ENCODE assay signal across 28 cellular contexts in the genomic region with DNA sequence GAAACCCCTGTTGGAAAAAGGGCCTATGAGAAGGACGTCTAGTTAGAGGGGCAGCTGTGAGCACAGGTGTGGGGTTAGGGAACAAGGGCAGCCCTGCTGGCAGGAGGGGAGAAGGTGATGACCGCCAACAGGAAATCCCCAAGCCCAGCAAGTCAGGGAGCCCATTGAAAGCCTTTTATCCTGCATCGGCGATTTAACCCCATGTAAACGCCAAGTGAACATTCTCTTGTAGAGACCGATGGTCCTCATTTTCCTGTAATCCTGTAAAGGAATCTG. TPM values are rescaled to one million over a fixed set of nuclear protein-coding genes. Genes with fewer than 3 reads are reported as not detected.
"Had no signal": no experiment of that assay in that cellular context is flagged by ENCODE, and none has a peak within 500 bp of the region (broad histone marks: within the 10 kb centered on the region; RNA-seq: fewer than 3 reads in every experiment).

No MANE protein-coding gene starts in this region.

- H3K4me3 Mint-ChIP-seq: activated CD8-positive, alpha-beta T cell treated with anti-CD3 and anti-CD28 coated beads for 36 hours; stimulated activated naive CD8-positive, alpha-beta T cell treated with anti-CD3 and anti-CD28 coated beads, Interleukin-15, Interleukin-2, amounts not matched to agents 100 ng/mL and 50 ng/mL, for 24 hours had no signal

- FAIRE-seq: endothelial cell of umbilical vein, small intestine had no signal

- H3K27ac Mint-ChIP-seq: activated CD4-positive, alpha-beta T cell treated with anti-CD3 and anti-CD28 coated beads for 36 hours; activated CD8-positive, alpha-beta T cell treated with anti-CD3 and anti-CD28 coated beads for 36 hours; activated T-cell treated with anti-CD3 and anti-CD28 coated beads, Interleukin-2, amount 50 U/mL, for 72 hours; stimulated activated naive CD8-positive, alpha-beta T cell treated with anti-CD3 and anti-CD28 coated beads, Interleukin-15, Interleukin-2, amounts not matched to agents 100 ng/mL and 50 ng/mL, for 24 hours; T-helper 17 cell had no signal

- H3K27ac ChIP-seq: brain microvascular endothelial cell, esophagus squamous epithelium, hepatocyte, lower lobe of right lung, suprapubic skin, WERI-Rb-1 had no signal

- H3K9me3 Mint-ChIP-seq: activated CD8-positive, alpha-beta T cell treated with anti-CD3 and anti-CD28 coated beads for 36 hours; activated T-cell treated with anti-CD3 and anti-CD28 coated beads, Interleukin-2, amount 50 U/mL, for 72 hours; stimulated activated naive CD8-positive, alpha-beta T cell treated with anti-CD3 and anti-CD28 coated beads, Interleukin-15, Interleukin-2, amounts not matched to agents 100 ng/mL and 50 ng/mL, for 24 hours had no signal

- H3K79me2 ChIP-seq: hepatocyte had no signal

- H3K36me3 ChIP-seq: brain microvascular endothelial cell, esophagus squamous epithelium, lower lobe of right lung, suprapubic skin, WERI-Rb-1 had no signal

- H3K9me3 ChIP-seq: esophagus squamous epithelium, lower lobe of right lung, suprapubic skin had no signal

- H3K4me3 ChIP-seq: hepatocyte, lower lobe of right lung had no signal

- DNase-seq: activated CD4-positive, alpha-beta T cell treated with anti-CD3 and anti-CD28 coated beads for 36 hours; activated CD8-positive, alpha-beta T cell treated with anti-CD3 and anti-CD28 coated beads for 36 hours; activated gamma-delta T cell treated with Interleukin-2 at 50 U/mL for 16 hours; activated T-cell treated with anti-CD3 and anti-CD28 coated beads, Interleukin-2, amount 50 U/mL, for 72 hours; anterior cingulate cortex; brain microvascular endothelial cell; cortex of kidney; effector CD4-positive, alpha-beta T cell; esophagus squamous epithelium; left cardiac atrium; lower lobe of right lung; midbrain; nucleus accumbens; right cardiac atrium; small intestine; stimulated activated CD4-positive, alpha-beta T cell treated with anti-CD3 and anti-CD28 coated beads, Interleukin-4, amount 100 ng/mL, for 4 hours; stimulated activated CD8-positive, alpha-beta memory T cell treated with anti-CD3 and anti-CD28 coated beads, Interleukin-4, amount 100 ng/mL, for 48 hours; T-helper 17 cell; trophoblast cell; WERI-Rb-1 had no signal

- ATAC-seq: activated CD4-positive, alpha-beta T cell treated with anti-CD3 and anti-CD28 coated beads for 36 hours; activated CD8-positive, alpha-beta T cell treated with anti-CD3 and anti-CD28 coated beads for 36 hours; T-helper 17 cell had no signal

RNA-seq across cellular contexts. Expression of a gene that starts 1.1 kb away (rescaled TPM):
- total RNA-seq: activated CD4-positive, alpha-beta T cell treated with anti-CD3 and anti-CD28 coated beads for 36 hours; activated CD8-positive, alpha-beta T cell treated with anti-CD3 and anti-CD28 coated beads for 36 hours; activated T-cell treated with anti-CD3 and anti-CD28 coated beads, Interleukin-2, amount 50 U/mL, for 72 hours; endothelial cell of umbilical vein; esophagus squamous epithelium; fibroblast of villous mesenchyme; glomerular endothelial cell; left cardiac atrium; lower lobe of right lung; myocyte; posterior vena cava; right cardiac atrium; suprapubic skin had no signal
- polyA plus RNA-seq: endothelial cell of umbilical vein, right cardiac atrium had no signal

RNA-seq across cellular contexts. Expression of a gene that starts 17.2 kb away (rescaled TPM):
- total RNA-seq: activated CD4-positive, alpha-beta T cell treated with anti-CD3 and anti-CD28 coated beads for 36 hours; activated CD8-positive, alpha-beta T cell treated with anti-CD3 and anti-CD28 coated beads for 36 hours; activated T-cell treated with anti-CD3 and anti-CD28 coated beads, Interleukin-2, amount 50 U/mL, for 72 hours; endothelial cell of umbilical vein; fibroblast of villous mesenchyme; glomerular endothelial cell; myocyte; right cardiac atrium; T-helper 17 cell had no signal
- polyA plus RNA-seq: endothelial cell of umbilical vein had no signal

RNA-seq across cellular contexts. Expression of a gene that starts 41.7 kb away (rescaled TPM):
- total RNA-seq: activated CD4-positive, alpha-beta T cell treated with anti-CD3 and anti-CD28 coated beads for 36 hours; activated CD8-positive, alpha-beta T cell treated with anti-CD3 and anti-CD28 coated beads for 36 hours; activated T-cell treated with anti-CD3 and anti-CD28 coated beads, Interleukin-2, amount 50 U/mL, for 72 hours; right cardiac atrium; T-helper 17 cell had no signal
